Comparison of ENCODE assay signal across 20 cellular contexts in the genomic region with DNA sequence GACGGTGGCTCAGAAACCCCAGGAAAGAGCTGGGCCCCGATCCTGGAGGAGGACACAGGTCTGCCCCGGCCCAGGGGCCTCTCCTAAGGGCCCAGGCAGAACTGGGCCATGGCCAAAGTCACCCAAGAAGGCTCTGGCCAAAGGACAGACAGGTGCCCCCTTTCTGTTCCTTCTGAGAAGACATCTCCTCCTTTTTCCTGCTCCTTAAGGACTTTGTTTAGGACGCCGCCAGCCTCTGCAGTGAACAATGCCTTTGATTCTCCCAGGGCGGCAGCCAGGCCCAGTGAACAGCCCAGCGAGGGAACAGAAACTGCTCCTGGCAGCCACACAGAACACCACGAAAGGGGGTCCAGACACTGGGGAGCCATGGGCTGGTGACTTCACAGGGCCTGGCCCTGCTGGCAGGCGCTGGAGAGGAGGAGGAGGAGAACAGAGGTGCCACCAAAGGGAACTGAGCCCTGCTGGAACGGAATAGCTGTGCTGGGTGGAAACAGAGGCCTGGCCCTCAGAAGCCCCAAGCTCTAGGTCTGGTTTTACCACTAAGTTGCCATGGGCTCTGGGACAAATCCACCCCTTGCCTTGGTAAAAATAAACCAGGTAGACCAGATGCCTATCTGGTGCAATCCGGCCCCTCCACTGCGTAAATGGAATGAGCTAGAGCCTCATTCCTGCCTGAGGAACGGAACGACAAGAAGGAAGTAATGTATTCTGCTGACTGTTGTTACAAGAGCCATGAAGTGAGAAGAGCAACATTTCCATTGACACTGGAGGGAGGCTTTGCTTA.
DNase-seq lines count a peak whose midpoint lies in the region; ATAC-seq and TF ChIP-seq lines count a peak whose summit lies in the region.
"Had no signal": no experiment of that assay in that cellular context is flagged by ENCODE, and none has a peak within 500 bp of the region (broad histone marks: within the 10 kb centered on the region; RNA-seq: fewer than 3 reads in every experiment).

No MANE protein-coding gene starts in this region.

- WGBS in tibial nerve, 2 donors = 65 to 72% methylated on average over 14 of the region's 14 CpGs

- H3K9me3 Mint-ChIP-seq in glutamatergic neuron (ENCODE audit: unreplicated experiment) = peaks cover 3% of the 10 kb centered on the region
- H3K9me3 Mint-ChIP-seq in mesothelial cell of epicardium = no peaks in the 10 kb centered on the region
- H3K9me3 Mint-ChIP-seq: activated CD4-positive, alpha-beta T cell treated with anti-CD3 and anti-CD28 coated beads, Interleukin-2, amount 10 ng/mL, durations not matched to agents 7 days and 5 days; CD4-positive, alpha-beta memory T cell; natural killer cell treated with Interleukin-12 subunit alpha and Interleukin-12 subunit beta and Interleukin-15 and Interleukin-18, amount 100 ng/mL, for 72 hours had no signal

- H3K27ac ChIP-seq in tibial nerve = peak overlapping the region in 3 of 4 donors; percentile 21 to 88 (median 70)
- H3K27ac ChIP-seq: colonic mucosa, SJSA1 had no signal

- H3K4me1 Mint-ChIP-seq in glutamatergic neuron (ENCODE audit: low read depth, unreplicated experiment) = no peaks in the 10 kb centered on the region
- peaks cover 17% of the 10 kb centered on the region for H3K4me1 Mint-ChIP-seq in mesothelial cell of epicardium

- ATAC-seq in GM19023 (IDR thresholded peaks at IDR 0.05; ENCODE audit: unreplicated experiment) = no peak
- ATAC-seq: GM12878; natural killer cell treated with Interleukin-12 subunit alpha and Interleukin-12 subunit beta and Interleukin-15 and Interleukin-18, amount 100 ng/mL, for 72 hours had no signal

- H3K9me3 ChIP-seq in tibial nerve = no peaks in the 10 kb centered on the region
- H3K9me3 ChIP-seq: colonic mucosa, SJSA1 had no signal

- no peaks in the 10 kb centered on the region for H3K36me3 ChIP-seq in tibial nerve
- H3K36me3 ChIP-seq: colonic mucosa, SJSA1 had no signal

- no peak overlapping the region for H3K27ac Mint-ChIP-seq in glutamatergic neuron (ENCODE audit: unreplicated experiment)
- H3K27ac Mint-ChIP-seq in mesothelial cell of epicardium = no peak overlapping the region
- H3K27ac Mint-ChIP-seq: activated CD4-positive, alpha-beta T cell treated with anti-CD3 and anti-CD28 coated beads, Interleukin-2, amount 10 ng/mL, durations not matched to agents 7 days and 5 days; natural killer cell treated with Interleukin-12 subunit alpha and Interleukin-12 subunit beta and Interleukin-15 and Interleukin-18, amount 100 ng/mL, for 72 hours had no signal

- H3K36me3 Mint-ChIP-seq in glutamatergic neuron (ENCODE audit: unreplicated experiment) (peaks cover 5% of the 10 kb centered on the region), mesothelial cell of epicardium (no peaks in the 10 kb centered on the region)
- H3K36me3 Mint-ChIP-seq: natural killer cell treated with Interleukin-12 subunit alpha and Interleukin-12 subunit beta and Interleukin-15 and Interleukin-18, amount 100 ng/mL, for 72 hours had no signal

- H3K4me3 ChIP-seq in tibial nerve = no peak overlapping the region
- H3K4me3 ChIP-seq: colonic mucosa, GM12878, SJSA1 had no signal

- no peak for TF ChIP-seq EP300 in tibial nerve (IDR thresholded peaks at IDR 0.05)

- H3K27me3 ChIP-seq in tibial nerve = no peaks in the 10 kb centered on the region
- H3K27me3 ChIP-seq: colonic mucosa, SJSA1 had no signal

- H3K4me3 Mint-ChIP-seq in glutamatergic neuron (ENCODE audit: unreplicated experiment) (no peak overlapping the region), mesothelial cell of epicardium (no peak overlapping the region)
- H3K4me3 Mint-ChIP-seq: activated CD4-positive, alpha-beta T cell treated with anti-CD3 and anti-CD28 coated beads, Interleukin-2, amount 10 ng/mL, durations not matched to agents 7 days and 5 days; CD4-positive, alpha-beta memory T cell; natural killer cell treated with Interleukin-12 subunit alpha and Interleukin-12 subunit beta and Interleukin-15 and Interleukin-18, amount 100 ng/mL, for 72 hours had no signal

- H3K27me3 Mint-ChIP-seq in glutamatergic neuron (ENCODE audit: unreplicated experiment) (peaks cover 8% of the 10 kb centered on the region), mesothelial cell of epicardium (ENCODE audit: low read depth) (no peaks in the 10 kb centered on the region)
- H3K27me3 Mint-ChIP-seq: activated CD4-positive, alpha-beta T cell treated with anti-CD3 and anti-CD28 coated beads, Interleukin-2, amount 10 ng/mL, durations not matched to agents 7 days and 5 days; CD4-positive, alpha-beta memory T cell; natural killer cell treated with Interleukin-12 subunit alpha and Interleukin-12 subunit beta and Interleukin-15 and Interleukin-18, amount 100 ng/mL, for 72 hours had no signal

- DNase-seq in activated effector memory CD4-positive, alpha-beta T cell treated with anti-CD3 and anti-CD28 coated beads, Interleukin-2, amount 50 U/mL, for 16 hours = peak; percentile 41
- DNase-seq in activated effector memory CD4-positive, alpha-beta T cell treated with Interleukin-2 at 50 U/mL for 16 hours = no peak
- peak; percentile 1 for DNase-seq in glutamatergic neuron
- DNase-seq in occipital lobe (lab: John Stamatoyannopoulos, UW) = peak; percentile 30
- no peak for DNase-seq in tibial nerve (ENCODE audit: low spot score in 2 of 2)
- DNase-seq in DMS53 treated with DMSO at 0.1 percent for 48 hours (lab: John Stamatoyannopoulos, UW; ENCODE audit: unreplicated experiment) = no peak
- DNase-seq in mesothelial cell of epicardium (ENCODE audit: low spot score in 2 of 2, unreplicated experiment in 2 of 2) = no peak
- DNase-seq: 8988T; activated CD4-positive, alpha-beta T cell treated with anti-CD3 and anti-CD28 coated beads, Interleukin-2, amount 10 ng/mL, durations not matched to agents 7 days and 5 days; activated T-cell treated with anti-CD3 and anti-CD28 coated beads, Interleukin-2, amount 50 U/mL, for 1 hour; CD4-positive, alpha-beta memory T cell; colonic mucosa; KBM-7; kidney glomerular epithelial cell; NCI-H446; stimulated activated CD4-positive, alpha-beta T cell treated with anti-CD3 and anti-CD28 coated beads, Interleukin-4, amount 100 ng/mL, for 24 hours had no signal

- no peak for TF ChIP-seq CTCF in glutamatergic neuron (IDR thresholded peaks at IDR 0.05; ENCODE audit: partially characterized antibody, unreplicated experiment)
- no peak for TF ChIP-seq CTCF in tibial nerve (IDR thresholded peaks at IDR 0.05)
- TF ChIP-seq CTCF in mesothelial cell of epicardium (IDR thresholded peaks at IDR 0.05; ENCODE audit: unreplicated experiment) = no peak

- H3K4me1 ChIP-seq in tibial nerve = peaks cover 0 to 66% (median 13%) of the 10 kb centered on the region in 4 donors
- H3K4me1 ChIP-seq: colonic mucosa had no signal

- TF ChIP-seq POLR2A in tibial nerve (IDR thresholded peaks at IDR 0.05) = no peak

Comparison
In these comparisons a context has a peak if more than half of its experiments do, and no peak if none do; other contexts are left out.
1. DNase-seq: peak in activated effector memory CD4-positive, alpha-beta T cell treated with anti-CD3 and anti-CD28 coated beads, Interleukin-2, amount 50 U/mL, for 16 hours (single experiment), glutamatergic neuron (single experiment) and occipital lobe (single experiment); none in activated effector memory CD4-positive, alpha-beta T cell treated with Interleukin-2 at 50 U/mL for 16 hours (single experiment), tibial nerve (0 of 2), DMS53 treated with DMSO at 0.1 percent for 48 hours (single experiment) and mesothelial cell of epicardium (0 of 2).